8 cellular contexts compared by ENCODE assay signal in genomic region chrX:15854712-15855561, GRCh38. TPM values are rescaled to one million over a fixed set of nuclear protein-coding genes. Genes with fewer than 3 reads are reported as not detected.
A peak's percentile ranks its signal among the peaks of the same experiment; 100 is the strongest.
DNase-seq lines count a peak whose midpoint lies in the region; ATAC-seq and TF ChIP-seq lines count a peak whose summit lies in the region.

AP1S2 (minus strand) TSS chrX:15854813; CDS start chrX:15852524, 2,289 bp downstream.

- H3K4me1 ChIP-seq in mucosa of stomach (ENCODE audit: control insufficient read depth, insufficient read depth, low read length): no peaks in the 10 kb centered on the region

- H3K4me3 ChIP-seq in mucosa of stomach (ENCODE audit: low read length): peak within 1 kb of the TSS; percentile 36

- peaks cover 16% of the 10 kb centered on the region for H3K27me3 Mint-ChIP-seq in activated T-cell treated with anti-CD3 and anti-CD28 coated beads, Interleukin-2, amount 50 U/mL, for 24 hours

- TF ChIP-seq POLR2A in erythroblast (IDR thresholded peaks at IDR 0.05; ENCODE audit: low read length): peak; percentile 91

- peak; percentile 92 for DNase-seq in DMS53 treated with DMSO at 0.1 percent for 48 hours (lab: John Stamatoyannopoulos, UW; ENCODE audit: unreplicated experiment)
- peak; percentile 23 for DNase-seq in KG1 (lab: John Stamatoyannopoulos, UW)
- peak; percentile 99 for DNase-seq in activated T-cell treated with anti-CD3 and anti-CD28 coated beads, Interleukin-2, amount 50 U/mL, for 24 hours
- DNase-seq in erythroblast (lab: John Stamatoyannopoulos, UW): peak; percentile 94 to 96
- peak; percentile 91 for DNase-seq in stimulated activated CD8-positive, alpha-beta memory T cell treated with anti-CD3 and anti-CD28 coated beads, Interleukin-4, amount 100 ng/mL, for 48 hours

- no peaks in the 10 kb centered on the region for H3K9me3 Mint-ChIP-seq in activated T-cell treated with anti-CD3 and anti-CD28 coated beads, Interleukin-2, amount 50 U/mL, for 24 hours

- peak; percentile 89 for ATAC-seq in GM21737 (IDR thresholded peaks at IDR 0.05; ENCODE audit: unreplicated experiment)

- H3K36me3 Mint-ChIP-seq in activated T-cell treated with anti-CD3 and anti-CD28 coated beads, Interleukin-2, amount 50 U/mL, for 24 hours (ENCODE audit: low read depth): peaks cover 28% of the 10 kb centered on the region

- H3K9ac ChIP-seq in mucosa of stomach (ENCODE audit: low read length): peak within 1 kb of the TSS; percentile 64

- peak within 1 kb of the TSS; percentile 98 for H3K27ac Mint-ChIP-seq in activated T-cell treated with anti-CD3 and anti-CD28 coated beads, Interleukin-2, amount 50 U/mL, for 24 hours

- no peaks in the 10 kb centered on the region for H3K36me3 ChIP-seq in mucosa of stomach (ENCODE audit: control insufficient read depth, insufficient read depth, low read length)

- H3K4me3 Mint-ChIP-seq in activated T-cell treated with anti-CD3 and anti-CD28 coated beads, Interleukin-2, amount 50 U/mL, for 24 hours: peak within 1 kb of the TSS; percentile 87

- no peaks in the 10 kb centered on the region for H3K27me3 ChIP-seq in mucosa of stomach (ENCODE audit: control insufficient read depth, insufficient read depth, low read length)

- H3K9me3 ChIP-seq in mucosa of stomach (ENCODE audit: control insufficient read depth, low read length): no peaks in the 10 kb centered on the region

- peaks cover 35% of the 10 kb centered on the region for H3K4me1 Mint-ChIP-seq in activated T-cell treated with anti-CD3 and anti-CD28 coated beads, Interleukin-2, amount 50 U/mL, for 24 hours (ENCODE audit: low read depth)

TF ChIP-seq in PFSK-1, 5 proteins besides CTCF, POLR2A, EP300 and RAD21:
- TF ChIP-seq POLR2AphosphoS5 (IDR thresholded peaks at IDR 0.05; ENCODE audit: low read depth, low read length) (0 out of 2 replicates have a peak, but pooled peaks have one; percentile 43), SIN3A (IDR thresholded peaks at IDR 0.05; ENCODE audit: borderline replicate concordance, insufficient read depth, low read length) (no peak)

RNA-seq across cellular contexts. Expression of gene AP1S2, which starts in this region (rescaled TPM):
- polyA plus RNA-seq in PFSK-1 (2012; ENCODE audit: insufficient read length, low read depth): 3.1 TPM

Comparison
In these comparisons a context has a peak if more than half of its experiments do, and no peak if none do; other contexts are left out.
1. Peak in every context shown above with its lines: DNase-seq, ATAC-seq and H3K4me3 ChIP-seq.
2. DNase-seq: peak in every context shown above with its lines; median percentile 99 in activated T-cell treated with anti-CD3 and anti-CD28 coated beads, Interleukin-2, amount 50 U/mL, for 24 hours; 95 in erythroblast; 92 in DMS53 treated with DMSO at 0.1 percent for 48 hours; 91 in stimulated activated CD8-positive, alpha-beta memory T cell treated with anti-CD3 and anti-CD28 coated beads, Interleukin-4, amount 100 ng/mL, for 48 hours; 23 in KG1.